Comparison of ENCODE assay signal across 28 cellular contexts in genomic region chr19:9962623-9963290, GRCh38. TPM values are rescaled to one million over a fixed set of nuclear protein-coding genes. Genes with fewer than 3 reads are reported as not detected.
"Had no signal": no experiment of that assay in that cellular context is flagged by ENCODE, and none has a peak within 500 bp of the region (broad histone marks: within the 10 kb centered on the region; RNA-seq: fewer than 3 reads in every experiment).

No MANE protein-coding gene starts in this region.

- H3K4me1 ChIP-seq: ascending aorta, breast epithelium, esophagus muscularis mucosa, foreskin keratinocyte, gastrocnemius medialis, heart left ventricle had no signal

- H3K9me3 ChIP-seq: ascending aorta, breast epithelium, esophagus muscularis mucosa, gastrocnemius medialis, heart left ventricle had no signal

- H3K4me3 ChIP-seq: ascending aorta, breast epithelium, cardiac muscle cell, coronary artery, dorsolateral prefrontal cortex, esophagus muscularis mucosa, gastrocnemius medialis, heart left ventricle had no signal

- DNase-seq: activated CD4-positive, alpha-beta T cell treated with anti-CD3 and anti-CD28 coated beads for 1 hour; activated CD4-positive, alpha-beta T cell treated with anti-CD3 and anti-CD28 coated beads for 4 hours; activated CD4-positive, alpha-beta T cell treated with anti-CD3 and anti-CD28 coated beads, Interleukin-2, amount 10 ng/mL, durations not matched to agents 7 days and 5 days; activated CD4-positive, alpha-beta T cell treated with anti-CD3 and anti-CD28 coated beads, Interleukin-2, amount 50 U/mL, for 48 hours; activated CD8-positive, alpha-beta memory T cell treated with anti-CD3 and anti-CD28 coated beads for 24 hours; activated CD8-positive, alpha-beta T cell treated with anti-CD3 and anti-CD28 coated beads for 36 hours; activated effector memory CD4-positive, alpha-beta T cell treated with Interleukin-2 at 50 U/mL for 16 hours; activated gamma-delta T cell treated with Interleukin-2 at 50 U/mL for 16 hours; activated naive CD4-positive, alpha-beta T cell treated with anti-CD3 and anti-CD28 coated beads for 36 hours; activated naive CD8-positive, alpha-beta T cell treated with anti-CD3 and anti-CD28 coated beads, Interleukin-2, amount 10 ng/mL, durations not matched to agents 7 days and 5 days; activated T-cell treated with anti-CD3 and anti-CD28 coated beads, Interleukin-2, amount 50 U/mL, for 4 hours; central memory CD4-positive, alpha-beta T cell; cerebellar nuclear complex; dorsolateral prefrontal cortex; effector memory CD4-positive, alpha-beta T cell; erythroblast; foreskin keratinocyte; gastrocnemius medialis; glutamatergic neuron; heart left ventricle; T-helper 1 cell; T-helper 17 cell; T1000 had no signal

- H3K27me3 ChIP-seq: ascending aorta, foreskin keratinocyte, gastrocnemius medialis had no signal

- H3K27ac ChIP-seq: ascending aorta, breast epithelium, cardiac muscle cell, coronary artery, dorsolateral prefrontal cortex, esophagus muscularis mucosa, foreskin keratinocyte, gastrocnemius medialis, heart left ventricle had no signal

- H3K36me3 ChIP-seq: ascending aorta, breast epithelium, cardiac muscle cell, gastrocnemius medialis had no signal

RNA-seq across cellular contexts. Expression of gene RDH8, which starts 50.5 kb away (rescaled TPM):
- polyA plus RNA-seq: cardiac muscle cell, foreskin keratinocyte, heart left ventricle had no signal
